In genomic region chr3:147191795-147192385, GRCh38 we compare ENCODE assay signal across 9 cellular contexts.
A peak's percentile ranks its signal among the peaks of the same experiment; 100 is the strongest.
DNase-seq lines count a peak whose midpoint lies in the region; ATAC-seq and TF ChIP-seq lines count a peak whose summit lies in the region.
"Had no signal": no experiment of that assay in that cellular context is flagged by ENCODE, and none has a peak within 500 bp of the region (broad histone marks: within the 10 kb centered on the region; RNA-seq: fewer than 3 reads in every experiment).

No MANE protein-coding gene starts in this region.

- no peak overlapping the region for H3K4me3 Mint-ChIP-seq in activated T-cell treated with anti-CD3 and anti-CD28 coated beads, Interleukin-2, amount 50 U/mL, for 24 hours

- TF ChIP-seq CTCF in fibroblast of pulmonary artery (IDR thresholded peaks at IDR 0.05; ENCODE audit: low read length, missing control alignments): peak; percentile 81

- H3K27me3 Mint-ChIP-seq in activated T-cell treated with anti-CD3 and anti-CD28 coated beads, Interleukin-2, amount 50 U/mL, for 24 hours: no peaks in the 10 kb centered on the region

- no peak overlapping the region for H3K27ac Mint-ChIP-seq in activated T-cell treated with anti-CD3 and anti-CD28 coated beads, Interleukin-2, amount 50 U/mL, for 24 hours

- DNase-seq in CD1c-positive myeloid dendritic cell (ENCODE audit: extremely low spot score) (peak; percentile 36), HT1080 (ENCODE audit: low read depth) (peak; percentile 61), SHP77 treated with DMSO at 0.1 percent for 48 hours (lab: John Stamatoyannopoulos, UW) (peak; percentile 1), fibroblast of pulmonary artery (ENCODE audit: low read depth) (peak; percentile 83), retina (peak; percentile 27), GF-D8 (lab: John Stamatoyannopoulos, UW) (no peak)
- no peak for DNase-seq in activated T-cell treated with anti-CD3 and anti-CD28 coated beads, Interleukin-2, amount 50 U/mL, for 24 hours

- ATAC-seq in GM18909 (IDR thresholded peaks at IDR 0.05; ENCODE audit: poor library complexity, unreplicated experiment): peak; percentile 75

- H3K4me3 ChIP-seq in fibroblast of pulmonary artery (replicated peaks; ENCODE audit: low read depth, low read length): no peak overlapping the region
- H3K4me3 ChIP-seq: skin epidermis had no signal

- H3K4me1 Mint-ChIP-seq in activated T-cell treated with anti-CD3 and anti-CD28 coated beads, Interleukin-2, amount 50 U/mL, for 24 hours (ENCODE audit: low read depth): no peaks in the 10 kb centered on the region

- peaks cover 2% of the 10 kb centered on the region for H3K9me3 Mint-ChIP-seq in activated T-cell treated with anti-CD3 and anti-CD28 coated beads, Interleukin-2, amount 50 U/mL, for 24 hours

- no peaks in the 10 kb centered on the region for H3K36me3 Mint-ChIP-seq in activated T-cell treated with anti-CD3 and anti-CD28 coated beads, Interleukin-2, amount 50 U/mL, for 24 hours (ENCODE audit: low read depth)

Comparison
In these comparisons a context has a peak if more than half of its experiments do, and no peak if none do; other contexts are left out.
1. DNase-seq: peak in CD1c-positive myeloid dendritic cell (single experiment), HT1080 (single experiment), SHP77 treated with DMSO at 0.1 percent for 48 hours (single experiment), fibroblast of pulmonary artery (single experiment) and retina (single experiment); none in activated T-cell treated with anti-CD3 and anti-CD28 coated beads, Interleukin-2, amount 50 U/mL, for 24 hours (single experiment) and GF-D8 (single experiment).